1 cellular context compared by ENCODE assay signal in the genomic region with DNA sequence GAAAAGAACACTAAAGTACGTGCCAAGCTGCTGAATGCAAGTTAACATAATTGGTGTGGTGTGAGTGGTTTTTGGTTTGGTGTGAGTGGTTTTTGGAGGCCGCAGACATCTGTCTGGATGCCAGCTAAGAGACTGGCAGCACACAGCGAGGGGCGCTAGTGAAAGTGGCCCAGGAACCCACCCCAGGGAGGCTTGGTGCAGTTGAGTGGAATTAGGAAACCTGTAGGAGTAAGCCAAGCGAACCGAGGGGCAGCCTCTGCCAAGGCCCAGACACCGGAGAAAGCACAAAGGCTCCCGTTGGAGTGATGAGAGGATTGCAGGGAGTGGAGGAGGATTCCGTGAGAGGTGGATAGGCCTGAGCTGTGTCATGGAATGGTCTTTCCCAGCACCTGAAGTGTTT.
TF ChIP-seq lines count a peak whose summit lies in the region.

No MANE protein-coding gene starts in this region.

TF ChIP-seq in SK-N-SH, 30 proteins besides CTCF, POLR2A, EP300 and RAD21:
- TF ChIP-seq CHD2 (IDR thresholded peaks at IDR 0.05; ENCODE audit: low read length, partially characterized antibody) (no peak), GABPA (IDR thresholded peaks at IDR 0.05; ENCODE audit: low read depth) (no peak), RCOR1 (IDR thresholded peaks at IDR 0.05; ENCODE audit: low read length) (no peak), NFIC (IDR thresholded peaks at IDR 0.05; ENCODE audit: borderline replicate concordance) (no peak), GATA2 (CRISPR knock-in tag; IDR thresholded peaks at IDR 0.05) (no peak), POLR2AphosphoS5 (IDR thresholded peaks at IDR 0.05; ENCODE audit: low read depth, low read length) (no peak), RXRA (IDR thresholded peaks at IDR 0.05; ENCODE audit: borderline replicate concordance, low read depth) (no peak), SMC3 (IDR thresholded peaks at IDR 0.05; ENCODE audit: low read depth, low read length) (no peak)
